2 cellular contexts compared by ENCODE assay signal in the genomic region with DNA sequence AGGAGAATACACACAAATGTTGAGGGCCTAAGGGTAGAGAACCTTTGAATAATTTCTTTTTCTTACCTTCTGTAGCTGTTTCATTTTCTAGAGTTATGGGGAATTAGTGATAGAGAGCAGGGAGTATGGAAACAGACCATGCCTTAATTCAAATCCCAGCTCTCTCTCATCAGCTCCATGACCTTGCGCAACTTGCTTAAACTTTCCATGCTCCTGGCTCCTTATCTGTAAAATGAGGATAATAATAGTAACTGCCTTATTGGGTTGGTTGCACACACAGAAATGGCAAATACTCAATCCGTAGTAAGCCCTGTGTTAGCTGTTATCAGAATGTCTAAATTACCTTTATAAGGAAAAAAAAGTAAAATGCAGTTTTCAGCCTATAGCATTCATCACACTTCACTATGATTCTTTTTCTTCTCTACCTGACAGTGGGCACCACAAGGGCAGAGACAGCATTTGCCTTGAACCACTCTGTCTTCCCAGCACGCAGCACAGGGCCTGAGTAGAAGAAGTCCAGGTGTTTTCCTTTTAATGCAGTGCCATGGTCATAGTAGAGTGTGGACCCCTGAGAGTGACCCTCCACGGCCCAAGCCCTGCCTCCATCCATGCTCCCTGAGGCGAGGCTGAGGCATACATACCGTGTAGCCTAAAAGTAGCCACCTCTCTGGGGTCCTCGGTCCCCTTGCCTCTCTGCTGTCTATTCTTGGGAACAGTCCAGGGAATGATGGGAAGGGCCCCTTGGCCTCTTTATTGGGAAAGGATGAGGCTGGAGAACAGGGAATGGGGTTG.
TF ChIP-seq lines count a peak whose summit lies in the region.

No MANE protein-coding gene starts in this region.

TF ChIP-seq in IMR-90, 13 proteins besides CTCF, POLR2A, EP300 and RAD21:
- TF ChIP-seq CHD1 (IDR thresholded peaks at IDR 0.05; ENCODE audit: low read depth, low read length) (no peak), CEBPB (IDR thresholded peaks at IDR 0.05; ENCODE audit: low read depth, low read length) (peak; percentile 91), RFX5 (IDR thresholded peaks at IDR 0.05; ENCODE audit: low read depth, low read length) (no peak)

TF ChIP-seq in K562, 482 proteins besides CTCF, POLR2A, EP300 and RAD21:
- no peak for TF ChIP-seq CEBPG (CRISPR knock-in tag; IDR thresholded peaks at IDR 0.05)
- peak; percentile 77 to 91 for TF ChIP-seq CEBPG (tag; conservative IDR thresholded peaks at IDR 0.05 in 1 of 2, IDR thresholded peaks at IDR 0.05 in 1 of 2)
- no peak for TF ChIP-seq NFE2L1 (tag; IDR thresholded peaks at IDR 0.05; ENCODE audit: borderline replicate concordance, low read depth)
- no peak for TF ChIP-seq ZKSCAN3 (CRISPR knock-in tag; IDR thresholded peaks at IDR 0.05)
- TF ChIP-seq, protein P1, sequence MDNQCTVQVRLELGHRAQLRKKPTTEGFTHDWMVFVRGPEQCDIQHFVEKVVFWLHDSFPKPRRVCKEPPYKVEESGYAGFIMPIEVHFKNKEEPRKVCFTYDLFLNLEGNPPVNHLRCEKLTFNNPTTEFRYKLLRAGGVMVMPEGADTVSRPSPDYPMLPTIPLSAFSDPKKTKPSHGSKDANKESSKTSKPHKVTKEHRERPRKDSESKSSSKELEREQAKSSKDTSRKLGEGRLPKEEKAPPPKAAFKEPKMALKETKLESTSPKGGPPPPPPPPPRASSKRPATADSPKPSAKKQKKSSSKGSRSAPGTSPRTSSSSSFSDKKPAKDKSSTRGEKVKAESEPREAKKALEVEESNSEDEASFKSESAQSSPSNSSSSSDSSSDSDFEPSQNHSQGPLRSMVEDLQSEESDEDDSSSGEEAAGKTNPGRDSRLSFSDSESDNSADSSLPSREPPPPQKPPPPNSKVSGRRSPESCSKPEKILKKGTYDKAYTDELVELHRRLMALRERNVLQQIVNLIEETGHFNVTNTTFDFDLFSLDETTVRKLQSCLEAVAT (IDR thresholded peaks at IDR 0.05) = no peak
- TF ChIP-seq PRPF4 (IDR thresholded peaks at IDR 0.05; ENCODE audit: insufficient read depth, low read depth, low read length, poor library complexity, severe bottlenecking) = no peak
- TF ChIP-seq CEBPB (tag; IDR thresholded peaks at IDR 0.05) = peak; percentile 94
- no peak for TF ChIP-seq TAF7 (tag; IDR thresholded peaks at IDR 0.05)
- no peak for TF ChIP-seq CHD1 (IDR thresholded peaks at IDR 0.05; ENCODE audit: low read length)
- no peak for TF ChIP-seq GTF2F1 (IDR thresholded peaks at IDR 0.05; ENCODE audit: low read depth, low read length)
- TF ChIP-seq HCFC1 (IDR thresholded peaks at IDR 0.05; ENCODE audit: low read depth, low read length) = no peak
- TF ChIP-seq ZNF586 (CRISPR knock-in tag; conservative IDR thresholded peaks at IDR 0.05) = no peak
- no peak for TF ChIP-seq PML (IDR thresholded peaks at IDR 0.05; ENCODE audit: low read length)
- no peak for TF ChIP-seq TEAD2 (tag; IDR thresholded peaks at IDR 0.05)
- TF ChIP-seq BRD9 (IDR thresholded peaks at IDR 0.05; ENCODE audit: low read depth, partially characterized antibody) = no peak
- TF ChIP-seq MEF2D (tag; conservative IDR thresholded peaks at IDR 0.05; ENCODE audit: low read depth) = 0 out of 2 replicates have a peak, but pooled peaks have one; percentile 48
- 0 out of 2 replicates have a peak, but pooled peaks have one; percentile 36 for TF ChIP-seq ZNF24 (IDR thresholded peaks at IDR 0.05)
- no peak for TF ChIP-seq PHTF2 (CRISPR knock-in tag; IDR thresholded peaks at IDR 0.05)
